Comparison of ENCODE assay signal across 8 cellular contexts in genomic region chr19:572891-573825, GRCh38. TPM values are rescaled to one million over a fixed set of nuclear protein-coding genes. Genes with fewer than 3 reads are reported as not detected.
DNase-seq lines count a peak whose midpoint lies in the region; ATAC-seq and TF ChIP-seq lines count a peak whose summit lies in the region.

No MANE protein-coding gene starts in this region.

- no peaks in the 10 kb centered on the region for H3K9me3 Mint-ChIP-seq in stimulated activated naive CD8-positive, alpha-beta T cell treated with anti-CD3 and anti-CD28 coated beads, Interleukin-15, Interleukin-2, amounts not matched to agents 100 ng/mL and 50 ng/mL, for 24 hours

- H3K9me2 ChIP-seq in GM23248 (ENCODE audit: insufficient read depth): no peaks in the 10 kb centered on the region

- H3K4me3 ChIP-seq in GM23248 (peak overlapping the region; percentile 94), breast epithelium (peak overlapping the region; percentile 76 to 99 (median 92))

- H4K20me1 ChIP-seq in GM23248 (ENCODE audit: insufficient read depth): no peaks in the 10 kb centered on the region

- peaks cover 47% of the 10 kb centered on the region for H3K4me1 Mint-ChIP-seq in stimulated activated naive CD8-positive, alpha-beta T cell treated with anti-CD3 and anti-CD28 coated beads, Interleukin-15, Interleukin-2, amounts not matched to agents 100 ng/mL and 50 ng/mL, for 24 hours (ENCODE audit: low read depth)

- H3K9me3 ChIP-seq in ES-I3 (ENCODE audit: control insufficient read depth, insufficient read depth, low read length) (peaks cover 3% of the 10 kb centered on the region), GM23248 (ENCODE audit: low read depth) (no peaks in the 10 kb centered on the region), breast epithelium (no peaks in the 10 kb centered on the region)

- no peaks in the 10 kb centered on the region for H3K27me3 ChIP-seq in GM23248 (replicated peaks; ENCODE audit: insufficient read depth)
- H3K27me3 ChIP-seq in breast epithelium: no peaks in the 10 kb centered on the region

- H2AFZ ChIP-seq in GM23248: peak overlapping the region; percentile 53; the same call in 1 of the 2 replicates

- no peak for TF ChIP-seq CTCF in breast epithelium (IDR thresholded peaks at IDR 0.05)

- DNase-seq in GM23248 (peak; percentile 82), NCI-H2171 (lab: John Stamatoyannopoulos, UW) (peak; percentile 25), breast epithelium (ENCODE audit: low spot score in 2 of 2) (peak in 1 of 2 donors; percentile 36), kidney tubule cell (ENCODE audit: low spot score) (peak; percentile 66), SW480 (ENCODE audit: low spot score) (no peak)

- H3K4me2 ChIP-seq in GM23248 (ENCODE audit: unreplicated experiment): peak overlapping the region; percentile 98

- 3% methylated on average over 41 to 50 of the region's 54 CpGs for WGBS in GM23248 (ENCODE audit: low coverage in 1 of 2, low lambda C conversion rate in 2 of 2, missing lambda C conversion rate in 2 of 2), 2 experiments

- peaks cover 56% of the 10 kb centered on the region for H3K79me2 ChIP-seq in GM23248 (ENCODE audit: insufficient read depth)

- H3K4me3 Mint-ChIP-seq in stimulated activated naive CD8-positive, alpha-beta T cell treated with anti-CD3 and anti-CD28 coated beads, Interleukin-15, Interleukin-2, amounts not matched to agents 100 ng/mL and 50 ng/mL, for 24 hours: peak overlapping the region; percentile 88

- TF ChIP-seq POLR2A in breast epithelium (IDR thresholded peaks at IDR 0.05): no peak

- peak overlapping the region; percentile 88 for H3K9ac ChIP-seq in ES-I3 (ENCODE audit: low read depth, low read length)
- peak overlapping the region; percentile 96 for H3K9ac ChIP-seq in GM23248

- H3K4me1 ChIP-seq in ES-I3 (ENCODE audit: insufficient read depth, low read length) (peaks cover 9% of the 10 kb centered on the region; the same call in 1 of the 2 replicates), GM23248 (ENCODE audit: insufficient read depth) (peaks cover 30% of the 10 kb centered on the region), breast epithelium (peaks cover 11 to 23% of the 10 kb centered on the region in 2 donors)

- in situ Hi-C loops in GM23248 (cut with MboI): no loop called here

- intact Hi-C loops in breast epithelium (cut with DNase I; ENCODE audit: low total_unique reads): no loop called here

- H3K27ac ChIP-seq in GM23248: peak overlapping the region; percentile 60
- peak overlapping the region; percentile 85 to 87 for H3K27ac ChIP-seq in breast epithelium

- peak overlapping the region; percentile 55 for H3K27ac Mint-ChIP-seq in stimulated activated naive CD8-positive, alpha-beta T cell treated with anti-CD3 and anti-CD28 coated beads, Interleukin-15, Interleukin-2, amounts not matched to agents 100 ng/mL and 50 ng/mL, for 24 hours

- no peaks in the 10 kb centered on the region; the same call in 1 of the 2 replicates for H3K36me3 ChIP-seq in ES-I3 (ENCODE audit: insufficient read depth, low read length)
- no peaks in the 10 kb centered on the region for H3K36me3 ChIP-seq in GM23248 (ENCODE audit: low read depth)
- H3K36me3 ChIP-seq in breast epithelium: no peaks in the 10 kb centered on the region

- H3K36me3 Mint-ChIP-seq in stimulated activated naive CD8-positive, alpha-beta T cell treated with anti-CD3 and anti-CD28 coated beads, Interleukin-15, Interleukin-2, amounts not matched to agents 100 ng/mL and 50 ng/mL, for 24 hours (ENCODE audit: low read depth): peaks cover 10% of the 10 kb centered on the region

- peaks cover 4% of the 10 kb centered on the region; the same call in 1 of the 2 replicates for H3F3A ChIP-seq in GM23248 (ENCODE audit: insufficient read depth)

- no peaks in the 10 kb centered on the region for H3K27me3 Mint-ChIP-seq in stimulated activated naive CD8-positive, alpha-beta T cell treated with anti-CD3 and anti-CD28 coated beads, Interleukin-15, Interleukin-2, amounts not matched to agents 100 ng/mL and 50 ng/mL, for 24 hours

- ATAC-seq in GM18861 (IDR thresholded peaks at IDR 0.05; ENCODE audit: unreplicated experiment): no peak

RNA-seq across cellular contexts. Expression of gene BSG, which starts 0.8 kb away (rescaled TPM):
- total RNA-seq in GM23248 (2014; rRNA removed; shearing (Covaris generic)): 887 and 955 TPM in 2 replicates
- 939 and 970 TPM in 2 replicates for polyA plus RNA-seq in GM23248 (2016; fragmentation: Nextera tagmentation; extraction: Ambion mirVana)
- 100 to 1,000 TPM; 270 to 515 (median 282) TPM for total RNA-seq in breast epithelium

RNA-seq across cellular contexts. Expression of gene HCN2, which starts 16.5 kb away (rescaled TPM):
- 1.8 and 3.1 TPM in 2 replicates for total RNA-seq in GM23248 (2014; rRNA removed; shearing (Covaris generic))
- 0.14 TPM in 1 of 2 replicates, not detected in the other for polyA plus RNA-seq in GM23248 (2016; fragmentation: Nextera tagmentation; extraction: Ambion mirVana)
- under 1 TPM in 2 of 3 donors, not detected in 1; under 0.01 to 0.44 TPM for total RNA-seq in breast epithelium

RNA-seq across cellular contexts. Expression of gene GZMM, which starts 29.3 kb away (rescaled TPM):
- total RNA-seq in GM23248 (2014; rRNA removed; shearing (Covaris generic)): not detected in 2 replicates
- polyA plus RNA-seq in GM23248 (2016; fragmentation: Nextera tagmentation; extraction: Ambion mirVana): not detected in 2 replicates
- total RNA-seq in breast epithelium: 1 to 10 TPM in 1 of 3 donors, under 1 TPM in 1, not detected in 1; 0.33 to 1.1 TPM

RNA-seq across cellular contexts. Expression of gene CDC34, which starts 41.6 kb away (rescaled TPM):
- total RNA-seq in GM23248 (2014; rRNA removed; shearing (Covaris generic)): 43.0 and 50.8 TPM in 2 replicates
- 44.4 and 46.4 TPM in 2 replicates for polyA plus RNA-seq in GM23248 (2016; fragmentation: Nextera tagmentation; extraction: Ambion mirVana)
- total RNA-seq in breast epithelium: 10 to 100 TPM; 44.6 to 69.5 (median 49.3) TPM
